ENCODE assay signal across 1 cellular context in genomic region chr17:67963145-67963572, GRCh38.
TF ChIP-seq lines count a peak whose summit lies in the region.

No MANE protein-coding gene starts in this region.

TF ChIP-seq in IMR-90, 13 proteins besides CTCF, POLR2A, EP300 and RAD21 (continued from another document):
- TF ChIP-seq NFE2L2 (IDR thresholded peaks at IDR 0.05; ENCODE audit: low read depth, low read length): 0 out of 2 replicates have a peak, but pooled peaks have one; percentile 1
